Comparison of ENCODE assay signal across 9 cellular contexts in genomic region chr16:81520560-81521135, GRCh38.
DNase-seq lines count a peak whose midpoint lies in the region; TF ChIP-seq lines count a peak whose summit lies in the region.
"Had no signal": no experiment of that assay in that cellular context is flagged by ENCODE, and none has a peak within 500 bp of the region (broad histone marks: within the 10 kb centered on the region; RNA-seq: fewer than 3 reads in every experiment).

No MANE protein-coding gene starts in this region.

- H3K79me2 ChIP-seq in neural cell (replicated peaks; ENCODE audit: insufficient read depth, low read length) = peaks cover 78% of the 10 kb centered on the region

- no peaks in the 10 kb centered on the region for H3K9me2 ChIP-seq in neural cell (ENCODE audit: insufficient read depth, low read length)

- H3K9me3 ChIP-seq in neural cell (ENCODE audit: low read length) = no peaks in the 10 kb centered on the region
- H3K9me3 ChIP-seq: vagina had no signal

- peaks cover 6% of the 10 kb centered on the region for H3K36me3 ChIP-seq in neural cell (ENCODE audit: insufficient read depth, low read length)
- H3K36me3 ChIP-seq: vagina had no signal

- TF ChIP-seq CTCF in neural cell (IDR thresholded peaks at IDR 0.05; ENCODE audit: poor library complexity, severe bottlenecking) = no peak

- peaks cover 4% of the 10 kb centered on the region for H3F3A ChIP-seq in neural cell (ENCODE audit: insufficient read depth, low read length, poor library complexity, severe bottlenecking)

- H4K20me1 ChIP-seq in neural cell (ENCODE audit: insufficient read depth) = no peaks in the 10 kb centered on the region

- H3K27me3 ChIP-seq in neural cell (ENCODE audit: insufficient read depth, low read depth, low read length) = no peaks in the 10 kb centered on the region
- H3K27me3 ChIP-seq: vagina had no signal

- H3K4me2 ChIP-seq in neural cell (ENCODE audit: low read length) = peak overlapping the region; percentile 33

- no peak for TF ChIP-seq RAD21 in neural cell (conservative IDR thresholded peaks at IDR 0.05)

- H3K4me3 ChIP-seq in neural cell (ENCODE audit: low read length) = peak overlapping the region; percentile 56
- H3K4me3 ChIP-seq: vagina had no signal

- peak; percentile 29 for DNase-seq in SKM-1 treated with dmso at 0.1 percent for 144 hours (lab: John Stamatoyannopoulos, UW; ENCODE audit: unreplicated experiment)
- no peak for DNase-seq in SKM-1 (lab: John Stamatoyannopoulos, UW; ENCODE audit: unreplicated experiment)
- DNase-seq in M059J (ENCODE audit: low read depth) = peak; percentile 18
- DNase-seq in SK-N-DZ (ENCODE audit: low spot score) = no peak
- no peak for DNase-seq in effector CD4-positive, alpha-beta T cell
- DNase-seq in AG20443 (ENCODE audit: low spot score) = no peak

- H3K9ac ChIP-seq in neural cell (ENCODE audit: low read length) = peak overlapping the region; percentile 74

- no peak overlapping the region for H2AFZ ChIP-seq in neural cell (ENCODE audit: low read depth, low read length)

- H3K27ac ChIP-seq in angular gyrus (ENCODE audit: low read depth, low read length) (peak overlapping the region; percentile 75), neural cell (ENCODE audit: low read length) (peak overlapping the region; percentile 99)
- H3K27ac ChIP-seq: vagina had no signal

- TF ChIP-seq EP300 in neural cell (conservative IDR thresholded peaks at IDR 0.05; ENCODE audit: poor library complexity, severe bottlenecking) = no peak

TF ChIP-seq in neural cell, 6 proteins besides CTCF, POLR2A, EP300 and RAD21:
- TF ChIP-seq TAF1 (IDR thresholded peaks at IDR 0.05; ENCODE audit: low read depth) (no peak), EZH2 (IDR thresholded peaks at IDR 0.05; ENCODE audit: borderline replicate concordance, insufficient read depth, low read length, poor library complexity, severe bottlenecking) (no peak), MXI1 (conservative IDR thresholded peaks at IDR 0.05; ENCODE audit: poor library complexity, severe bottlenecking) (no peak), REST (IDR thresholded peaks at IDR 0.05; ENCODE audit: borderline replicate concordance) (no peak), POLR2AphosphoS5 (IDR thresholded peaks at IDR 0.05) (no peak), SMC3 (conservative IDR thresholded peaks at IDR 0.05; ENCODE audit: poor library complexity) (no peak)
TF ChIP-seq in neural cell: peak in this region for 0.

Comparison
In these comparisons a context has a peak if more than half of its experiments do, and no peak if none do; other contexts are left out.
1. DNase-seq: peak in SKM-1 treated with dmso at 0.1 percent for 144 hours (single experiment) and M059J (single experiment); none in SKM-1 (single experiment), SK-N-DZ (single experiment), effector CD4-positive, alpha-beta T cell (single experiment) and AG20443 (single experiment).